18 cellular contexts compared by ENCODE assay signal in genomic region chr12:6526201-6526600, GRCh38.
"Had no signal": no experiment of that assay in that cellular context is flagged by ENCODE, and none has a peak within 500 bp of the region (broad histone marks: within the 10 kb centered on the region; RNA-seq: fewer than 3 reads in every experiment).

No MANE protein-coding gene starts in this region.

- H3K4me3 ChIP-seq: ascending aorta, lower lobe of right lung, prostate gland, right atrium auricular region, skin epidermis, suprapubic skin had no signal

- H3K4me1 ChIP-seq: ascending aorta, lower lobe of right lung, prostate gland, right atrium auricular region, suprapubic skin had no signal

- H3K9me3 Mint-ChIP-seq: stimulated activated naive CD8-positive, alpha-beta T cell treated with anti-CD3 and anti-CD28 coated beads, Interleukin-15, Interleukin-2, amounts not matched to agents 100 ng/mL and 50 ng/mL, for 24 hours; T-cell; WTC11 had no signal

- H3K27me3 Mint-ChIP-seq: activated CD4-positive, alpha-beta T cell treated with anti-CD3 and anti-CD28 coated beads for 36 hours; stimulated activated naive CD8-positive, alpha-beta T cell treated with anti-CD3 and anti-CD28 coated beads, Interleukin-15, Interleukin-2, amounts not matched to agents 100 ng/mL and 50 ng/mL, for 24 hours; T-cell had no signal

- ATAC-seq: activated CD4-positive, alpha-beta T cell treated with anti-CD3 and anti-CD28 coated beads for 36 hours; activated CD8-positive, alpha-beta T cell treated with anti-CD3 and anti-CD28 coated beads, Interleukin-2, amount 10 ng/mL, durations not matched to agents 7 days and 5 days; lower lobe of right lung; SK-N-SH treated with all-trans-retinoic acid at 6 μM for 48 hours; T-cell; WTC11 had no signal

- H3K4me3 Mint-ChIP-seq: activated CD4-positive, alpha-beta T cell treated with anti-CD3 and anti-CD28 coated beads for 36 hours; activated CD8-positive, alpha-beta T cell treated with anti-CD3 and anti-CD28 coated beads, Interleukin-2, amount 10 ng/mL, durations not matched to agents 7 days and 5 days; stimulated activated naive CD8-positive, alpha-beta T cell treated with anti-CD3 and anti-CD28 coated beads, Interleukin-15, Interleukin-2, amounts not matched to agents 100 ng/mL and 50 ng/mL, for 24 hours; T-cell; WTC11 had no signal

- H3K27ac ChIP-seq: ascending aorta, lower lobe of right lung, prostate gland, right atrium auricular region, suprapubic skin had no signal

- DNase-seq: activated CD4-positive, alpha-beta T cell treated with anti-CD3 and anti-CD28 coated beads for 36 hours; activated CD8-positive, alpha-beta T cell treated with anti-CD3 and anti-CD28 coated beads, Interleukin-2, amount 10 ng/mL, durations not matched to agents 7 days and 5 days; activated gamma-delta T cell; activated T-cell treated with anti-CD3 and anti-CD28 coated beads, Interleukin-2, amount 50 U/mL, for 48 hours; effector CD8-positive, alpha-beta T cell; foreskin fibroblast; hippocampal formation; lower lobe of right lung; T-cell; trophoblast cell had no signal

- H3K9me3 ChIP-seq: ascending aorta, lower lobe of right lung, prostate gland, right atrium auricular region, suprapubic skin had no signal

- H3K27ac Mint-ChIP-seq: activated CD4-positive, alpha-beta T cell treated with anti-CD3 and anti-CD28 coated beads for 36 hours; activated CD8-positive, alpha-beta T cell treated with anti-CD3 and anti-CD28 coated beads, Interleukin-2, amount 10 ng/mL, durations not matched to agents 7 days and 5 days; T-cell; WTC11 had no signal

- H3K27me3 ChIP-seq: ascending aorta, right atrium auricular region, suprapubic skin had no signal
